8 cellular contexts compared by ENCODE assay signal in genomic region chr6:30326446-30327231, GRCh38. TPM values are rescaled to one million over a fixed set of nuclear protein-coding genes. Genes with fewer than 3 reads are reported as not detected.
DNase-seq lines count a peak whose midpoint lies in the region; ATAC-seq, FAIRE-seq and TF ChIP-seq lines count a peak whose summit lies in the region.

Gene TRIM39 (plus strand): TSS chr6:30326927. CDS start chr6:30329318, 2,391 bp downstream.

- no peaks in the 10 kb centered on the region for H3K9me3 Mint-ChIP-seq in central memory CD8-positive, alpha-beta T cell

- FAIRE-seq in keratinocyte (lab: Jason Lieb, UNC): no peak

- DNase-seq in AG10803 (ENCODE audit: low read depth) (peak; percentile 78), NCI-H510A (lab: John Stamatoyannopoulos, UW) (peak; percentile 79), keratinocyte (ENCODE audit: low read depth, low spot score) (peak; percentile 54)
- peak; percentile 91 for DNase-seq in activated CD4-positive, CD25-positive, alpha-beta regulatory T cell treated with anti-CD3 and anti-CD28 coated beads, Interleukin-2, amount 50 U/mL, for 72 hours
- DNase-seq in central memory CD8-positive, alpha-beta T cell (ENCODE audit: low spot score in 2 of 2): peak; percentile 81 to 87
- DNase-seq in stimulated activated CD4-positive, alpha-beta T cell treated with anti-CD3 and anti-CD28 coated beads, Interleukin-12 subunit alpha, Interleukin-12 subunit beta, amount 100 ng/mL, for 48 hours (ENCODE audit: low read depth in 2 of 3, low spot score in 1 of 3): peak; percentile 69 to 82 (median 79)

- peak within 1 kb of the TSS; percentile 97 for H3K4me3 ChIP-seq in AG10803 (ENCODE audit: low read length)
- peak within 1 kb of the TSS; percentile 75 to 78 (median 76) for H3K4me3 ChIP-seq in keratinocyte (ENCODE audit: control insufficient read depth in 2 of 3, extremely low read depth in 1 of 3, insufficient read depth in 2 of 3, low read depth in 1 of 3, low read length in 3 of 3)

- H3K27me3 ChIP-seq in keratinocyte (ENCODE audit: control insufficient read depth, extremely low read depth, insufficient read depth, low read length): no peaks in the 10 kb centered on the region

- TF ChIP-seq CTCF in AG10803 (conservative IDR thresholded peaks at IDR 0.05; ENCODE audit: low read length): no peak
- no peak for TF ChIP-seq CTCF in keratinocyte (optimal IDR thresholded peaks at IDR 0.05 in 1 of 3, IDR thresholded peaks at IDR 0.05 in 1 of 3, conservative IDR thresholded peaks at IDR 0.05 in 1 of 3; ENCODE audit: extremely low read depth in 1 of 3, insufficient read depth in 2 of 3, low read length in 3 of 3)

- no peaks in the 10 kb centered on the region for H4K20me1 ChIP-seq in keratinocyte (ENCODE audit: control insufficient read depth, extremely low read depth, insufficient read depth, low read length)

- peaks cover 41% of the 10 kb centered on the region for H3K79me2 ChIP-seq in keratinocyte (ENCODE audit: control insufficient read depth, insufficient read depth, low read length)

- peak within 1 kb of the TSS; percentile 99 for H3K27ac ChIP-seq in keratinocyte (ENCODE audit: control insufficient read depth, insufficient read depth, low read length)

- peak within 1 kb of the TSS; percentile 98 for H3K27ac Mint-ChIP-seq in central memory CD8-positive, alpha-beta T cell (ENCODE audit: low read depth)

- peaks cover 67% of the 10 kb centered on the region for H3K4me1 Mint-ChIP-seq in central memory CD8-positive, alpha-beta T cell

- peak within 1 kb of the TSS; percentile 89 for H3K9ac ChIP-seq in keratinocyte (ENCODE audit: control insufficient read depth, extremely low read depth, insufficient read depth, low read length)

- H3K9me3 ChIP-seq in keratinocyte (ENCODE audit: control insufficient read depth, low read depth, low read length): no peaks in the 10 kb centered on the region

- dilution Hi-C loops in keratinocyte (cut with MboI; ENCODE audit: extremely low pct_ligation_motif_present, low sequenced_read_pairs): loop anchor here (25.0 kb wide), 1 partner anchor 89 kb away; no protein-coding TSS in a partner anchor

- H3K4me1 ChIP-seq in keratinocyte (ENCODE audit: control insufficient read depth, extremely low read depth, insufficient read depth, low read length): peaks cover 35% of the 10 kb centered on the region

- peak within 1 kb of the TSS; percentile 92 for H3K4me3 Mint-ChIP-seq in central memory CD8-positive, alpha-beta T cell

- H2AFZ ChIP-seq in keratinocyte (ENCODE audit: control insufficient read depth, low read length): peak within 1 kb of the TSS; percentile 67

- peaks cover 48% of the 10 kb centered on the region for H3K36me3 Mint-ChIP-seq in central memory CD8-positive, alpha-beta T cell (ENCODE audit: insufficient read depth)

- peak within 1 kb of the TSS; percentile 77 for H3K4me2 ChIP-seq in keratinocyte (ENCODE audit: control insufficient read depth, extremely low read depth, insufficient read depth, low read depth, low read length)

- no peaks in the 10 kb centered on the region for H3K9me1 ChIP-seq in keratinocyte (ENCODE audit: control insufficient read depth, extremely low read depth, insufficient read depth, low read length)

- no peaks in the 10 kb centered on the region for H3K27me3 Mint-ChIP-seq in central memory CD8-positive, alpha-beta T cell

- peaks cover 12 to 13% of the 10 kb centered on the region in 2 experiments for H3K36me3 ChIP-seq in keratinocyte (ENCODE audit: control insufficient read depth in 2 of 2, extremely low read depth in 1 of 2, insufficient read depth in 2 of 2, low read length in 2 of 2)

- ATAC-seq in GM19035 (IDR thresholded peaks at IDR 0.05; ENCODE audit: unreplicated experiment) (peak; percentile 73), HG03280 (IDR thresholded peaks at IDR 0.05; ENCODE audit: unreplicated experiment) (peak; percentile 82)
- peak; percentile 59 for ATAC-seq in central memory CD8-positive, alpha-beta T cell (replicated peaks; ENCODE audit: extremely low read depth, poor library complexity, severe bottlenecking)

RNA-seq across cellular contexts. Expression of gene TRIM39, which starts in this region (rescaled TPM):
- polyA plus RNA-seq in keratinocyte: 6.4 to 7.9 TPM (median 7.4 TPM) in 3 replicates
- 15.0 TPM for polyA plus RNA-seq in keratinocyte (2011; ENCODE audit: low read depth)
- polyA plus RNA-seq in keratinocyte (2011; cell fraction: cytosol; rRNA removed): 5.9 and 6.5 TPM in 2 replicates
- 15.6 and 17.0 TPM in 2 replicates for polyA plus RNA-seq in keratinocyte (2011; cell fraction: nucleus; rRNA removed)
- polyA plus RNA-seq in keratinocyte (2012; ENCODE audit: low replicate concordance): 6.7 and 8.1 TPM in 2 replicates
- 5.6 to 7.9 TPM (median 6.3 TPM) in 3 replicates for polyA minus RNA-seq in keratinocyte
- 3.5 TPM for polyA minus RNA-seq in keratinocyte (2011; cell fraction: cytosol; rRNA and poly(A)+ RNA removed)
- 5.7 and 6.3 TPM in 2 replicates for polyA minus RNA-seq in keratinocyte (2011; cell fraction: nucleus; rRNA and poly(A)+ RNA removed)

Comparison
In these comparisons a context has a peak if more than half of its experiments do, and no peak if none do; other contexts are left out.
1. Peak in every context shown above with its lines: DNase-seq, ATAC-seq, H3K4me3 ChIP-seq and H3K27ac ChIP-seq.